11 cellular contexts compared by ENCODE assay signal in genomic region chr18:63207154-63207790, GRCh38.
DNase-seq lines count a peak whose midpoint lies in the region; ATAC-seq and TF ChIP-seq lines count a peak whose summit lies in the region.
"Had no signal": no experiment of that assay in that cellular context is flagged by ENCODE, and none has a peak within 500 bp of the region (broad histone marks: within the 10 kb centered on the region; RNA-seq: fewer than 3 reads in every experiment).

No MANE protein-coding gene starts in this region.

- H3K79me2 ChIP-seq in GM23248 (ENCODE audit: insufficient read depth) (no peaks in the 10 kb centered on the region), GM23338 (replicated peaks; ENCODE audit: insufficient read depth) (no peaks in the 10 kb centered on the region)

- H3K4me1 Mint-ChIP-seq in activated T-cell treated with anti-CD3 and anti-CD28 coated beads, Interleukin-2, amount 50 U/mL, for 4 hours (ENCODE audit: low read depth), result peaks cover 97% of the 10 kb centered on the region
- H3K4me1 Mint-ChIP-seq in activated CD8-positive, alpha-beta T cell treated with anti-CD3 and anti-CD28 coated beads for 36 hours (ENCODE audit: low read depth), result peaks cover 94% of the 10 kb centered on the region
- H3K4me1 Mint-ChIP-seq in stimulated activated memory B cell treated with anti-CD40 and anti-IgM and Interleukin-4, amounts not matched to agents 10 μg/mL and 1 μg/mL and 100 μg/mL, for 72 hours, result peaks cover 80% of the 10 kb centered on the region
- peaks cover 5% of the 10 kb centered on the region; the same call in 2 of the 3 replicates for H3K4me1 Mint-ChIP-seq in GM23338

- no peak for TF ChIP-seq CTCF in activated CD8-positive, alpha-beta T cell treated with anti-CD3 and anti-CD28 coated beads for 36 hours (IDR thresholded peaks at IDR 0.05)
- no peak for TF ChIP-seq CTCF in GM23338 (conservative IDR thresholded peaks at IDR 0.05; ENCODE audit: low read depth in 2 of 2)

- peak overlapping the region; percentile 70 for H3K4me3 Mint-ChIP-seq in activated T-cell treated with anti-CD3 and anti-CD28 coated beads, Interleukin-2, amount 50 U/mL, for 4 hours
- H3K4me3 Mint-ChIP-seq in activated CD8-positive, alpha-beta T cell treated with anti-CD3 and anti-CD28 coated beads for 36 hours, result peak overlapping the region; percentile 72
- H3K4me3 Mint-ChIP-seq in stimulated activated memory B cell treated with anti-CD40 and anti-IgM and Interleukin-4, amounts not matched to agents 10 μg/mL and 1 μg/mL and 100 μg/mL, for 72 hours, result peak overlapping the region; percentile 64
- no peak overlapping the region for H3K4me3 Mint-ChIP-seq in GM23338
- H3K4me3 Mint-ChIP-seq: neural crest cell had no signal

- H3K27me3 Mint-ChIP-seq in activated T-cell treated with anti-CD3 and anti-CD28 coated beads, Interleukin-2, amount 50 U/mL, for 4 hours (ENCODE audit: low read depth), result no peaks in the 10 kb centered on the region
- H3K27me3 Mint-ChIP-seq in activated CD8-positive, alpha-beta T cell treated with anti-CD3 and anti-CD28 coated beads for 36 hours, result no peaks in the 10 kb centered on the region
- no peaks in the 10 kb centered on the region for H3K27me3 Mint-ChIP-seq in stimulated activated memory B cell treated with anti-CD40 and anti-IgM and Interleukin-4, amounts not matched to agents 10 μg/mL and 1 μg/mL and 100 μg/mL, for 72 hours
- H3K27me3 Mint-ChIP-seq in GM23338 (ENCODE audit: insufficient read depth, low read depth, poor library complexity), result no peaks in the 10 kb centered on the region

- CTCF ChIA-PET in activated CD8-positive, alpha-beta T cell treated with anti-CD3 and anti-CD28 coated beads for 36 hours (lab: Charles Lee), result interaction anchor here (0.6 to 8.9 kb wide), 4 partner anchors 52 to 116 kb away, joined by 3 to 71 read pairs (median 4); partner anchors contain the start of gene BCL2

- H3K9me2 ChIP-seq in GM23248 (ENCODE audit: insufficient read depth) (no peaks in the 10 kb centered on the region), GM23338 (ENCODE audit: insufficient read depth) (no peaks in the 10 kb centered on the region)

- H3K4me3 ChIP-seq in GM23248 (no peak overlapping the region), GM23338 (no peak overlapping the region)

- in situ Hi-C loops in GM23248 (cut with MboI), result no loop called here

- 83 to 89% methylated on average over 14 of the region's 14 CpGs for WGBS in GM23248 (ENCODE audit: low coverage in 1 of 2, low lambda C conversion rate in 2 of 2, missing lambda C conversion rate in 2 of 2), 2 experiments

- no peaks in the 10 kb centered on the region for H3K9me3 ChIP-seq in GM23248 (ENCODE audit: low read depth)

- H3K27ac ChIP-seq in GM23248 (no peak overlapping the region), GM23338 (ENCODE audit: low read depth) (no peak overlapping the region)

- intact Hi-C loops in activated CD8-positive, alpha-beta T cell treated with anti-CD3 and anti-CD28 coated beads for 36 hours (cut with micrococcal nuclease), result loop anchor here (5.0 kb wide), 1 partner anchor 110 kb away; the partner anchor contains the start of gene BCL2

- no peak overlapping the region for H3K4me2 ChIP-seq in GM23248 (ENCODE audit: unreplicated experiment)
- H3K4me2 ChIP-seq in GM23338, result no peak overlapping the region

- H3K27ac Mint-ChIP-seq in activated CD8-positive, alpha-beta T cell treated with anti-CD3 and anti-CD28 coated beads for 36 hours, result peak overlapping the region; percentile 84
- H3K27ac Mint-ChIP-seq in stimulated activated memory B cell treated with anti-CD40 and anti-IgM and Interleukin-4, amounts not matched to agents 10 μg/mL and 1 μg/mL and 100 μg/mL, for 72 hours, result peak overlapping the region; percentile 84
- H3K27ac Mint-ChIP-seq in GM23338, result no peak overlapping the region

- DNase-seq in activated T-cell treated with anti-CD3 and anti-CD28 coated beads, Interleukin-2, amount 50 U/mL, for 4 hours, result peak; percentile 14
- DNase-seq in activated T-cell treated with anti-CD3 and anti-CD28 coated beads, Interleukin-2, amount 50 U/mL, for 1 hour, result no peak
- DNase-seq in NCI-H128 (lab: John Stamatoyannopoulos, UW; ENCODE audit: unreplicated experiment) (peak; percentile 53), GM23248 (no peak), GM23338 (ENCODE audit: low spot score) (no peak)
- DNase-seq in activated CD8-positive, alpha-beta T cell treated with anti-CD3 and anti-CD28 coated beads for 36 hours, result peak; percentile 75
- no peak for DNase-seq in stimulated activated CD4-positive, alpha-beta T cell treated with anti-CD3 and anti-CD28 coated beads, Interleukin-12 subunit alpha, Interleukin-12 subunit beta, amount 100 ng/mL, for 4 hours
- DNase-seq: NCI-H446 treated with DMSO at 0.1 percent for 48 hours had no signal

- H3K9ac ChIP-seq in GM23248, result no peak overlapping the region

- no peaks in the 10 kb centered on the region for H3F3A ChIP-seq in GM23248 (ENCODE audit: insufficient read depth)
- no peaks in the 10 kb centered on the region for H3F3A ChIP-seq in GM23338 (replicated peaks; ENCODE audit: low read depth)

- H3K9me3 Mint-ChIP-seq in activated T-cell treated with anti-CD3 and anti-CD28 coated beads, Interleukin-2, amount 50 U/mL, for 4 hours, result no peaks in the 10 kb centered on the region
- no peaks in the 10 kb centered on the region for H3K9me3 Mint-ChIP-seq in activated CD8-positive, alpha-beta T cell treated with anti-CD3 and anti-CD28 coated beads for 36 hours
- no peaks in the 10 kb centered on the region for H3K9me3 Mint-ChIP-seq in stimulated activated memory B cell treated with anti-CD40 and anti-IgM and Interleukin-4, amounts not matched to agents 10 μg/mL and 1 μg/mL and 100 μg/mL, for 72 hours
- H3K9me3 Mint-ChIP-seq in GM23338, result no peaks in the 10 kb centered on the region
- H3K9me3 Mint-ChIP-seq: neural crest cell had no signal

- H4K20me1 ChIP-seq in GM23248 (ENCODE audit: insufficient read depth) (no peaks in the 10 kb centered on the region), GM23338 (replicated peaks; ENCODE audit: insufficient read depth) (no peaks in the 10 kb centered on the region)

- ATAC-seq in activated T-cell treated with anti-CD3 and anti-CD28 coated beads, Interleukin-2, amount 50 U/mL, for 4 hours, result peak; percentile 55 to 68
- peak; percentile 62 for ATAC-seq in activated CD8-positive, alpha-beta T cell treated with anti-CD3 and anti-CD28 coated beads for 36 hours
- peak; percentile 75 for ATAC-seq in stimulated activated memory B cell treated with anti-CD40 and anti-IgM and Interleukin-4, amounts not matched to agents 10 μg/mL and 1 μg/mL and 100 μg/mL, for 72 hours
- no peak for ATAC-seq in GM23338
- ATAC-seq: HCT116 had no signal

- H3K27me3 ChIP-seq in GM23248 (replicated peaks; ENCODE audit: insufficient read depth) (no peaks in the 10 kb centered on the region), GM23338 (ENCODE audit: insufficient read depth) (no peaks in the 10 kb centered on the region)

- H3K36me3 ChIP-seq in GM23248 (ENCODE audit: low read depth) (no peaks in the 10 kb centered on the region), GM23338 (ENCODE audit: insufficient read depth) (no peaks in the 10 kb centered on the region)

- no peaks in the 10 kb centered on the region for H3K4me1 ChIP-seq in GM23248 (ENCODE audit: insufficient read depth)
- no peaks in the 10 kb centered on the region for H3K4me1 ChIP-seq in GM23338 (ENCODE audit: insufficient read depth)

- H3K36me3 Mint-ChIP-seq in activated T-cell treated with anti-CD3 and anti-CD28 coated beads, Interleukin-2, amount 50 U/mL, for 4 hours (ENCODE audit: insufficient read depth), result peaks cover 20% of the 10 kb centered on the region
- peaks cover 77% of the 10 kb centered on the region for H3K36me3 Mint-ChIP-seq in activated CD8-positive, alpha-beta T cell treated with anti-CD3 and anti-CD28 coated beads for 36 hours (ENCODE audit: low read depth)
- H3K36me3 Mint-ChIP-seq in stimulated activated memory B cell treated with anti-CD40 and anti-IgM and Interleukin-4, amounts not matched to agents 10 μg/mL and 1 μg/mL and 100 μg/mL, for 72 hours, result peaks cover 26% of the 10 kb centered on the region
- H3K36me3 Mint-ChIP-seq in GM23338 (ENCODE audit: low read depth), result no peaks in the 10 kb centered on the region

- H2AFZ ChIP-seq in GM23248, result no peak overlapping the region
- H2AFZ ChIP-seq in GM23338, result no peak overlapping the region

- POLR2A ChIA-PET in activated CD8-positive, alpha-beta T cell treated with anti-CD3 and anti-CD28 coated beads for 36 hours (lab: Charles Lee), result interaction anchor here (0.9 to 7.1 kb wide), 12 partner anchors 10 to 158 kb away, joined by 3 to 40 read pairs (median 4); partner anchors contain the start of gene BCL2

TF ChIP-seq in GM23338, 12 proteins besides CTCF, POLR2A, EP300 and RAD21:
- TF ChIP-seq STAT1 (IDR thresholded peaks at IDR 0.05; ENCODE audit: unreplicated experiment), result no peak
- TF ChIP-seq ZNF114 (CRISPR knock-in tag; IDR thresholded peaks at IDR 0.05), result no peak
- no peak for TF ChIP-seq JUNB (IDR thresholded peaks at IDR 0.05; ENCODE audit: unreplicated experiment)
- TF ChIP-seq CREB1 (CRISPR knock-in tag; IDR thresholded peaks at IDR 0.05; ENCODE audit: low read depth), result no peak
- no peak for TF ChIP-seq POLR2AphosphoS5 (IDR thresholded peaks at IDR 0.05; ENCODE audit: low read depth)

Comparison
In these comparisons a context has a peak if more than half of its experiments do, and no peak if none do; other contexts are left out.
1. DNase-seq: peak in activated T-cell treated with anti-CD3 and anti-CD28 coated beads, Interleukin-2, amount 50 U/mL, for 4 hours (single experiment), NCI-H128 (single experiment) and activated CD8-positive, alpha-beta T cell treated with anti-CD3 and anti-CD28 coated beads for 36 hours (single experiment); none in activated T-cell treated with anti-CD3 and anti-CD28 coated beads, Interleukin-2, amount 50 U/mL, for 1 hour (single experiment), GM23248 (single experiment), GM23338 (single experiment) and stimulated activated CD4-positive, alpha-beta T cell treated with anti-CD3 and anti-CD28 coated beads, Interleukin-12 subunit alpha, Interleukin-12 subunit beta, amount 100 ng/mL, for 4 hours (single experiment).